Comparison of ENCODE assay signal across 9 cellular contexts in the genomic region with DNA sequence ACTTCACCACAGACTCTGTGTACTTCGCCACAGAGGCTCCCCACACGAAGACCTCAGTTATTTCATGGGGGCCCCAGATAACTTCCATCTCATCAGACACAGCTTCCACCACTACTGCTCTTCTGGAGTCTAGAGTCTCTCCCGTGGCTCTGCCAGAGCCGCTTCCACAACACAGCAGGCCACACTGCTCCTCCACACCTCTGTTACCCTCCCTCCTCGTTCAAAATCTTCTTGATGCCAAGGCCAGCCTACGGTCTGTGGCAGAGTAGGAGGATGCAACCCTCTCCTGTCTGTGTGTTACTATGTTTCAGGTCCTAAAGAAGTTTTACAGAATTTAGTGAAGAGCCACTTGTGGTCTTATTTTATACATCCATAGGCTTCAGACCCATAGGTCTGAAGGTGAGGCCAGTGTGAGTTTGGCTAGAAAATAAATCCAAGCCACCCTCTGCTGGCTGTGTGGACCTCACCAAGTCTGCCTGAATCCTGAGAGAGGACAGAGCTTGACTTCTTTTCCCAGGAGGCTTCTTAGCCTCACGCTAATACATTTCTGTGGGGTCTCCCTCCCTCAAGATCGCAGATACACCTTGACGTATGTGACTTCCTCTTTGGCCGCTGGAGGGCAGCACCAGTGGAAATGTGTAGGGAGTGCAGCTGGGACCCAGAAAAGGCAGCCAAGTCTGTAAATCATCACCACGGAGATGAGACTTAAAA.
DNase-seq lines count a peak whose midpoint lies in the region; ATAC-seq and TF ChIP-seq lines count a peak whose summit lies in the region.
"Had no signal": no experiment of that assay in that cellular context is flagged by ENCODE, and none has a peak within 500 bp of the region (broad histone marks: within the 10 kb centered on the region; RNA-seq: fewer than 3 reads in every experiment).

No MANE protein-coding gene starts in this region.

- H3K36me3 ChIP-seq in endodermal cell (ENCODE audit: control insufficient read depth, insufficient read depth, low read length) = no peaks in the 10 kb centered on the region
- H3K36me3 ChIP-seq: thoracic aorta had no signal

- H3K9ac ChIP-seq in endodermal cell (ENCODE audit: extremely low read depth, low read length, poor library complexity, severe bottlenecking) = no peak overlapping the region

- no peaks in the 10 kb centered on the region for H3K36me3 Mint-ChIP-seq in endodermal cell (ENCODE audit: low read depth)

- H3K4me3 ChIP-seq in endodermal cell (ENCODE audit: low read length) = no peak overlapping the region
- H3K4me3 ChIP-seq: thoracic aorta had no signal

- DNase-seq in NCI-H748 (lab: John Stamatoyannopoulos, UW; ENCODE audit: unreplicated experiment) (peak; percentile 56), NCI-H748 treated with DMSO at 0.1 percent for 48 hours (lab: John Stamatoyannopoulos, UW) (no peak), SK-MEL-5 (ENCODE audit: low read depth, low spot score) (peak; percentile 67), endodermal cell (peak; percentile 93), pons (ENCODE audit: low spot score) (peak; percentile 19), dedifferentiated amniotic fluid mesenchymal stem cell (ENCODE audit: extremely low spot score) (no peak)

- peaks cover 75% of the 10 kb centered on the region for H3K27me3 Mint-ChIP-seq in endodermal cell (ENCODE audit: insufficient read depth)

- peak; percentile 87 for TF ChIP-seq CTCF in endodermal cell (conservative IDR thresholded peaks at IDR 0.05)

- ATAC-seq in GM21360 (IDR thresholded peaks at IDR 0.05; ENCODE audit: unreplicated experiment) (peak; percentile 97), HG03460 (IDR thresholded peaks at IDR 0.05; ENCODE audit: unreplicated experiment) (peak; percentile 95)

- no peak overlapping the region for H3K4me3 Mint-ChIP-seq in endodermal cell

- H3K27ac ChIP-seq in endodermal cell (ENCODE audit: low read depth, low read length) = no peak overlapping the region
- H3K27ac ChIP-seq: thoracic aorta had no signal

- WGBS in endodermal cell (ENCODE audit: insufficient coverage in 1 of 2, insufficient read length in 1 of 2), 2 experiments = 26 to 53% methylated on average over 4 to 11 of the region's 11 CpGs

- H3K4me1 Mint-ChIP-seq in endodermal cell = peaks cover 24% of the 10 kb centered on the region

- no peaks in the 10 kb centered on the region for H3K9me3 Mint-ChIP-seq in endodermal cell

- in situ Hi-C loops in SK-MEL-5 (cut with HindIII; ENCODE audit: low pct_unique_long_range_greater_than_20kb, low sequenced_read_pairs) = no loop called here

- no peaks in the 10 kb centered on the region for H3K9me3 ChIP-seq in endodermal cell (ENCODE audit: control insufficient read depth, low read length)
- H3K9me3 ChIP-seq: thoracic aorta had no signal

- no peak overlapping the region for H3K27ac Mint-ChIP-seq in endodermal cell

- peaks cover 13% of the 10 kb centered on the region for H3K4me1 ChIP-seq in endodermal cell (ENCODE audit: control insufficient read depth, insufficient read depth, low read length)

- peaks cover 50% of the 10 kb centered on the region for H3K27me3 ChIP-seq in endodermal cell (ENCODE audit: control insufficient read depth, insufficient read depth, low read length, poor library complexity, severe bottlenecking)

Comparison
In these comparisons a context has a peak if more than half of its experiments do, and no peak if none do; other contexts are left out.
1. DNase-seq: peak in NCI-H748 (single experiment), SK-MEL-5 (single experiment), endodermal cell (single experiment) and pons (single experiment); none in NCI-H748 treated with DMSO at 0.1 percent for 48 hours (single experiment) and dedifferentiated amniotic fluid mesenchymal stem cell (single experiment).